In genomic region chr12:113914806-113915205, GRCh38 we compare ENCODE assay signal across 9 cellular contexts.
"Had no signal": no experiment of that assay in that cellular context is flagged by ENCODE, and none has a peak within 500 bp of the region (broad histone marks: within the 10 kb centered on the region; RNA-seq: fewer than 3 reads in every experiment).

No MANE protein-coding gene starts in this region.

- H3K9ac ChIP-seq: GM23248 had no signal

- H3K4me1 ChIP-seq: HAP-1 had no signal

- ATAC-seq: GM23338, HCT116 had no signal

- H3K27ac Mint-ChIP-seq: GM23338, H9, HFFc6 had no signal

- H3K9me3 Mint-ChIP-seq: GM23338, H9, HFFc6 had no signal

- DNase-seq: GM23248, GOT3, H7, H9, HCEC 1CT, HFFc6 had no signal

- H3K36me3 ChIP-seq: HAP-1 had no signal

- H3K4me3 ChIP-seq: GM23248, GM23338, HAP-1 had no signal

- H3K27ac ChIP-seq: GM23248 had no signal

- H3K4me3 Mint-ChIP-seq: GM23338, H9, HFFc6 had no signal

- H3K4me2 ChIP-seq: GM23338 had no signal

- H3K9me3 ChIP-seq: HAP-1 had no signal

- H2AFZ ChIP-seq: GM23248, GM23338 had no signal
